Comparison of ENCODE assay signal across 31 cellular contexts in genomic region chr4:74953647-74954046, GRCh38. TPM values are rescaled to one million over a fixed set of nuclear protein-coding genes. Genes with fewer than 3 reads are reported as not detected.
"Had no signal": no experiment of that assay in that cellular context is flagged by ENCODE, and none has a peak within 500 bp of the region (broad histone marks: within the 10 kb centered on the region; RNA-seq: fewer than 3 reads in every experiment).

No MANE protein-coding gene starts in this region.

- H3K4me3 Mint-ChIP-seq: activated CD4-positive, alpha-beta memory T cell treated with anti-CD3 and anti-CD28 coated beads for 36 hours; activated CD4-positive, alpha-beta T cell treated with anti-CD3 and anti-CD28 coated beads for 36 hours; activated CD4-positive, alpha-beta T cell treated with anti-CD3 and anti-CD28 coated beads, Interleukin-2, amount 10 ng/mL, durations not matched to agents 24 days and 14 days; activated CD8-positive, alpha-beta memory T cell treated with anti-CD3 and anti-CD28 coated beads, Interleukin-2, amount 10 ng/mL, durations not matched to agents 7 days and 5 days; activated CD8-positive, alpha-beta T cell treated with anti-CD3 and anti-CD28 coated beads, Interleukin-2, amount 10 ng/mL, durations not matched to agents 7 days and 5 days; activated naive CD4-positive, alpha-beta T cell treated with anti-CD3 and anti-CD28 coated beads for 36 hours; activated naive CD4-positive, alpha-beta T cell treated with anti-CD3 and anti-CD28 coated beads, Interleukin-2, amount 50 U/mL, for 24 hours; activated naive CD8-positive, alpha-beta T cell treated with anti-CD3 and anti-CD28 coated beads for 36 hours; activated naive CD8-positive, alpha-beta T cell treated with anti-CD3 and anti-CD28 coated beads, Interleukin-2, amount 50 U/mL, for 24 hours; activated T-helper 1 cell treated with anti-CD3 and anti-CD28 coated beads, Interleukin-12 subunit alpha, Interleukin-12 subunit beta, Interleukin-2, Interleukin-4 antibody, amounts not matched to agents 30 ng/mL and 10 ng/mL and 1 ng/mL, durations not matched to agents 14 hours and 24 hours and 36 hours had no signal

- H3K27me3 Mint-ChIP-seq: activated CD4-positive, alpha-beta memory T cell treated with anti-CD3 and anti-CD28 coated beads for 36 hours; activated CD4-positive, alpha-beta T cell treated with anti-CD3 and anti-CD28 coated beads, Interleukin-2, amount 10 ng/mL, durations not matched to agents 24 days and 14 days; activated CD8-positive, alpha-beta memory T cell treated with anti-CD3 and anti-CD28 coated beads, Interleukin-2, amount 10 ng/mL, durations not matched to agents 7 days and 5 days; activated naive CD8-positive, alpha-beta T cell treated with anti-CD3 and anti-CD28 coated beads, Interleukin-2, amount 50 U/mL, for 24 hours had no signal

- H3K9me3 ChIP-seq: adrenal gland, body of pancreas, esophagus squamous epithelium had no signal

- H3K27ac ChIP-seq: adrenal gland, body of pancreas, epithelial cell of prostate, esophagus squamous epithelium had no signal

- H3K4me1 ChIP-seq: adrenal gland, body of pancreas, esophagus squamous epithelium had no signal

- H3K27me3 ChIP-seq: adrenal gland, body of pancreas, esophagus squamous epithelium had no signal

- H3K4me1 Mint-ChIP-seq: activated CD4-positive, alpha-beta T cell treated with anti-CD3 and anti-CD28 coated beads for 36 hours; activated CD4-positive, alpha-beta T cell treated with anti-CD3 and anti-CD28 coated beads, Interleukin-2, amount 10 ng/mL, durations not matched to agents 24 days and 14 days; activated CD8-positive, alpha-beta memory T cell treated with anti-CD3 and anti-CD28 coated beads, Interleukin-2, amount 10 ng/mL, durations not matched to agents 7 days and 5 days; activated naive CD4-positive, alpha-beta T cell treated with anti-CD3 and anti-CD28 coated beads, Interleukin-2, amount 50 U/mL, for 24 hours; activated naive CD8-positive, alpha-beta T cell treated with anti-CD3 and anti-CD28 coated beads for 36 hours; activated naive CD8-positive, alpha-beta T cell treated with anti-CD3 and anti-CD28 coated beads, Interleukin-2, amount 50 U/mL, for 24 hours had no signal

- H3K9me3 Mint-ChIP-seq: activated CD4-positive, alpha-beta memory T cell treated with anti-CD3 and anti-CD28 coated beads for 36 hours; activated CD4-positive, alpha-beta T cell treated with anti-CD3 and anti-CD28 coated beads, Interleukin-2, amount 10 ng/mL, durations not matched to agents 24 days and 14 days; activated naive CD4-positive, alpha-beta T cell treated with anti-CD3 and anti-CD28 coated beads for 36 hours; activated naive CD4-positive, alpha-beta T cell treated with anti-CD3 and anti-CD28 coated beads, Interleukin-2, amount 50 U/mL, for 24 hours; activated naive CD8-positive, alpha-beta T cell treated with anti-CD3 and anti-CD28 coated beads for 36 hours; activated naive CD8-positive, alpha-beta T cell treated with anti-CD3 and anti-CD28 coated beads, Interleukin-2, amount 50 U/mL, for 24 hours; activated T-helper 1 cell treated with anti-CD3 and anti-CD28 coated beads, Interleukin-12 subunit alpha, Interleukin-12 subunit beta, Interleukin-2, Interleukin-4 antibody, amounts not matched to agents 30 ng/mL and 10 ng/mL and 1 ng/mL, durations not matched to agents 14 hours and 24 hours and 36 hours; activated T-helper 2 cell treated with anti-CD3 and anti-CD28 coated beads, Interferon-gamma antibody, Interleukin-2, Interleukin-4, amounts not matched to agents 10 μg/mL and 5 μg/mL and 100 μg/mL, durations not matched to agents 14 hours and 24 hours and 36 hours had no signal

- ATAC-seq: activated CD4-positive, alpha-beta T cell treated with anti-CD3 and anti-CD28 coated beads for 36 hours; activated CD8-positive, alpha-beta memory T cell treated with anti-CD3 and anti-CD28 coated beads, Interleukin-2, amount 10 ng/mL, durations not matched to agents 7 days and 5 days; activated CD8-positive, alpha-beta T cell treated with anti-CD3 and anti-CD28 coated beads, Interleukin-2, amount 10 ng/mL, durations not matched to agents 7 days and 5 days; activated naive CD8-positive, alpha-beta T cell treated with anti-CD3 and anti-CD28 coated beads, Interleukin-2, amount 50 U/mL, for 24 hours; body of pancreas had no signal

- DNase-seq: activated CD4-positive, alpha-beta memory T cell treated with anti-CD3 and anti-CD28 coated beads for 36 hours; activated CD4-positive, alpha-beta T cell treated with anti-CD3 and anti-CD28 coated beads for 36 hours; activated CD4-positive, alpha-beta T cell treated with anti-CD3 and anti-CD28 coated beads, Interleukin-2, amount 10 ng/mL, durations not matched to agents 24 days and 14 days; activated CD4-positive, CD25-positive, alpha-beta regulatory T cell; activated CD4-positive, CD25-positive, alpha-beta regulatory T cell treated with anti-CD3 and anti-CD28 coated beads, Interleukin-2, amount 50 U/mL, for 72 hours; activated CD8-positive, alpha-beta memory T cell treated with anti-CD3 and anti-CD28 coated beads, Interleukin-2, amount 10 ng/mL, durations not matched to agents 7 days and 5 days; activated CD8-positive, alpha-beta memory T cell treated with anti-CD3 and anti-CD28 coated beads, Interleukin-2, amount 50 U/mL, for 4 hours; activated CD8-positive, alpha-beta T cell treated with anti-CD3 and anti-CD28 coated beads, Interleukin-2, amount 10 ng/mL, durations not matched to agents 7 days and 5 days; activated effector memory CD4-positive, alpha-beta T cell treated with anti-CD3 and anti-CD28 coated beads, Interleukin-2, amount 50 U/mL, for 16 hours; activated naive CD4-positive, alpha-beta T cell treated with anti-CD3 and anti-CD28 coated beads for 36 hours; activated naive CD8-positive, alpha-beta T cell treated with anti-CD3 and anti-CD28 coated beads for 36 hours; activated naive CD8-positive, alpha-beta T cell treated with anti-CD3 and anti-CD28 coated beads, Interleukin-2, amount 50 U/mL, for 24 hours; activated T-cell treated with anti-CD3 and anti-CD28 coated beads, Interleukin-2, amount 50 U/mL, for 1 hour; activated T-cell treated with anti-CD3 and anti-CD28 coated beads, Interleukin-2, amount 50 U/mL, for 48 hours; adrenal gland; amygdala; aorta; body of pancreas; caudate nucleus; cortex of kidney; dermis blood vessel endothelial cell; effector CD4-positive, alpha-beta T cell; esophagus squamous epithelium; foreskin melanocyte; T-helper 2 cell had no signal

- H3K27ac Mint-ChIP-seq: activated CD4-positive, alpha-beta memory T cell treated with anti-CD3 and anti-CD28 coated beads for 36 hours; activated CD4-positive, alpha-beta T cell treated with anti-CD3 and anti-CD28 coated beads for 36 hours; activated CD4-positive, alpha-beta T cell treated with anti-CD3 and anti-CD28 coated beads, Interleukin-2, amount 10 ng/mL, durations not matched to agents 24 days and 14 days; activated CD8-positive, alpha-beta memory T cell treated with anti-CD3 and anti-CD28 coated beads, Interleukin-2, amount 10 ng/mL, durations not matched to agents 7 days and 5 days; activated CD8-positive, alpha-beta T cell treated with anti-CD3 and anti-CD28 coated beads, Interleukin-2, amount 10 ng/mL, durations not matched to agents 7 days and 5 days; activated naive CD4-positive, alpha-beta T cell treated with anti-CD3 and anti-CD28 coated beads for 36 hours; activated naive CD4-positive, alpha-beta T cell treated with anti-CD3 and anti-CD28 coated beads, Interleukin-2, amount 50 U/mL, for 24 hours; activated naive CD8-positive, alpha-beta T cell treated with anti-CD3 and anti-CD28 coated beads for 36 hours; activated naive CD8-positive, alpha-beta T cell treated with anti-CD3 and anti-CD28 coated beads, Interleukin-2, amount 50 U/mL, for 24 hours; activated T-helper 1 cell treated with anti-CD3 and anti-CD28 coated beads, Interleukin-12 subunit alpha, Interleukin-12 subunit beta, Interleukin-2, Interleukin-4 antibody, amounts not matched to agents 30 ng/mL and 10 ng/mL and 1 ng/mL, durations not matched to agents 14 hours and 24 hours and 36 hours; activated T-helper 2 cell treated with anti-CD3 and anti-CD28 coated beads, Interferon-gamma antibody, Interleukin-2, Interleukin-4, amounts not matched to agents 10 μg/mL and 5 μg/mL and 100 μg/mL, durations not matched to agents 14 hours and 24 hours and 36 hours had no signal

- H3K36me3 ChIP-seq: adrenal gland, esophagus squamous epithelium had no signal

- H3K4me3 ChIP-seq: adrenal gland, body of pancreas, esophagus squamous epithelium had no signal

- H3K36me3 Mint-ChIP-seq: activated CD4-positive, alpha-beta memory T cell treated with anti-CD3 and anti-CD28 coated beads for 36 hours; activated CD8-positive, alpha-beta memory T cell treated with anti-CD3 and anti-CD28 coated beads, Interleukin-2, amount 10 ng/mL, durations not matched to agents 7 days and 5 days; activated naive CD4-positive, alpha-beta T cell treated with anti-CD3 and anti-CD28 coated beads, Interleukin-2, amount 50 U/mL, for 24 hours; activated naive CD8-positive, alpha-beta T cell treated with anti-CD3 and anti-CD28 coated beads for 36 hours had no signal

RNA-seq across cellular contexts. Expression of gene PARM1, which starts 20.7 kb away (rescaled TPM):
- total RNA-seq: activated CD4-positive, alpha-beta memory T cell treated with anti-CD3 and anti-CD28 coated beads for 36 hours; activated CD4-positive, alpha-beta T cell treated with anti-CD3 and anti-CD28 coated beads, Interleukin-2, amount 10 ng/mL, durations not matched to agents 24 days and 14 days; activated CD8-positive, alpha-beta T cell treated with anti-CD3 and anti-CD28 coated beads, Interleukin-2, amount 10 ng/mL, durations not matched to agents 7 days and 5 days; activated T-helper 1 cell treated with anti-CD3 and anti-CD28 coated beads, Interleukin-12 subunit alpha, Interleukin-12 subunit beta, Interleukin-2, Interleukin-4 antibody, amounts not matched to agents 30 ng/mL and 10 ng/mL and 1 ng/mL, durations not matched to agents 14 hours and 24 hours and 36 hours; activated T-helper 2 cell treated with anti-CD3 and anti-CD28 coated beads, Interferon-gamma antibody, Interleukin-2, Interleukin-4, amounts not matched to agents 10 μg/mL and 5 μg/mL and 100 μg/mL, durations not matched to agents 14 hours and 24 hours and 36 hours; endothelial cell of umbilical vein; T-helper 1 cell treated with Interleukin-12 subunit alpha and Interleukin-12 subunit beta and Interleukin-4 antibody, amounts not matched to agents 30 ng/mL and 1 ng/mL, for 36 hours had no signal
